In genomic region chr1:7490576-7490975, GRCh38 we compare ENCODE assay signal across 1 cellular context.
TF ChIP-seq lines count a peak whose summit lies in the region.

No MANE protein-coding gene starts in this region.

TF ChIP-seq in IMR-90, 13 proteins besides CTCF, POLR2A, EP300 and RAD21 (continued from another document):
- no peak for TF ChIP-seq USF2 (IDR thresholded peaks at IDR 0.05; ENCODE audit: low read depth, low read length)
- TF ChIP-seq CEBPB (IDR thresholded peaks at IDR 0.05; ENCODE audit: low read depth, low read length): no peak
- TF ChIP-seq CHD1 (IDR thresholded peaks at IDR 0.05; ENCODE audit: low read depth, low read length): no peak
- no peak for TF ChIP-seq MXI1 (IDR thresholded peaks at IDR 0.05; ENCODE audit: borderline replicate concordance, low read depth, low read length)
- TF ChIP-seq RFX5 (IDR thresholded peaks at IDR 0.05; ENCODE audit: low read depth, low read length): no peak
- TF ChIP-seq ELK1 (IDR thresholded peaks at IDR 0.05; ENCODE audit: borderline replicate concordance, low read depth, low read length): no peak
- no peak for TF ChIP-seq SMC3 (IDR thresholded peaks at IDR 0.05; ENCODE audit: low read depth, low read length)
